ENCODE assay signal across 8 cellular contexts in the genomic region with DNA sequence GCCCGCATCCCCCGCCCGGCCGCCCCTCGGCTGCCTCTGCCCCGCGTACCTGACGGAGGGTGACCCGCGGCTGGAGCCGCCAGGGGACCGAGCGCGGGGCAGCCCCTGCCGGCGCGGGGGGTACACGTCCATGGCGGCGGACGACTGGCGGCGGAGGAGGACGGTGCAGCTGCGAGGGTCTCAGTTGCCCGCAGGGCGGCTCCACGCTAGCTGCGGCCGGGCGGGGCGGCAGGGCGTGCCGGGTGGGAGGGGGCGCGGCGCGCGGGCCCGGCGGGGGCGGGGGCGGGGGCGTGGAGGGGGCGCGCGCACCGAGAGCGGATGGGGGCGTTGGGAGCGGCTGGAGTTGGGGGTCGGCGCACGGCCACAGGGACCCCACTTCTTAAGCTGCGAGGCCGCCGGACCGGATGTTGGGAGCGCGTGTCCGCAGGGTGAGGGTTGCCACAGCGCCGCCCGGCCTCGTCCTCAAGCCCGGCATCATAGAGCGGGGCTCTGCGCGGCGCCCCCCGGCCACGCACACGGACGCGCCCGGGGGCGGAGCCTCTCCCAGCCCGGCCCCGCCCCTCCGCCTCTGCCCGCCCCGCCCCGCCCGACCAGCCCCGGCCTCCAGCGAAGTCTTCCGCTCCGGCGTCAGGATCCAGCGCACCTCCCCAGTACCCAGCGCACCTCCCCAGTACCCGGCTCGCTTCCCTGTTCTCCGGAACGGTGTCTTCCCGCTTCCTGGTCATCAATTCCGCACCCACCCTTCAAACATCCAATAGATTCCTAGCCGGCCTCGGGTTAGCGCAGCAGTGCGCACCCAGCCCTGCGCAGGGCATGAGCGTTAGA. TPM values are rescaled to one million over a fixed set of nuclear protein-coding genes. Genes with fewer than 3 reads are reported as not detected.
DNase-seq lines count a peak whose midpoint lies in the region; ATAC-seq lines count a peak whose summit lies in the region.

A gene (minus strand): TSS at position 244 of the 825 bp plus-strand sequence. CDS start 112 bp downstream, at position 132.

- in situ Hi-C loops in G401 (cut with HindIII; ENCODE audit: low sequenced_read_pairs), result no loop called here

- H3K27ac Mint-ChIP-seq in activated CD4-positive, alpha-beta T cell treated with anti-CD3 and anti-CD28 coated beads, Interleukin-2, amount 10 ng/mL, durations not matched to agents 7 days and 5 days, result peak within 1 kb of the TSS; percentile 90

- no peaks in the 10 kb centered on the region for H3K36me3 Mint-ChIP-seq in activated CD4-positive, alpha-beta T cell treated with anti-CD3 and anti-CD28 coated beads, Interleukin-2, amount 10 ng/mL, durations not matched to agents 7 days and 5 days (ENCODE audit: low read depth)

- H3K27me3 Mint-ChIP-seq in activated CD4-positive, alpha-beta T cell treated with anti-CD3 and anti-CD28 coated beads, Interleukin-2, amount 10 ng/mL, durations not matched to agents 7 days and 5 days, result peaks cover 12% of the 10 kb centered on the region

- peak; percentile 83 for DNase-seq in G401 (ENCODE audit: low spot score)
- peak; percentile 92 for DNase-seq in NCI-H2227 (lab: John Stamatoyannopoulos, UW; ENCODE audit: unreplicated experiment)
- peak; percentile 74 for DNase-seq in activated CD4-positive, alpha-beta T cell treated with anti-CD3 and anti-CD28 coated beads, Interleukin-2, amount 10 ng/mL, durations not matched to agents 7 days and 5 days
- DNase-seq in dedifferentiated amniotic fluid mesenchymal stem cell (ENCODE audit: extremely low spot score), result peak; percentile 56
- DNase-seq in left lobe of liver (ENCODE audit: low spot score), result peak; percentile 79
- DNase-seq in stimulated activated CD4-positive, alpha-beta T cell treated with anti-CD3 and anti-CD28 coated beads, Interleukin-1b, Interleukin-23, amount 100 ng/mL, for 48 hours, result peak; percentile 58

- CTCF ChIA-PET in activated CD4-positive, alpha-beta T cell treated with anti-CD3 and anti-CD28 coated beads, Interleukin-2, amount 10 ng/mL, durations not matched to agents 7 days and 5 days (lab: Charles Lee), result interaction anchor here (0.6 to 1.5 kb wide), 6 partner anchors 9 to 418 kb away, joined by 3 to 7 read pairs (median 4); no protein-coding TSS in a partner anchor

- H3K4me3 Mint-ChIP-seq in activated CD4-positive, alpha-beta T cell treated with anti-CD3 and anti-CD28 coated beads, Interleukin-2, amount 10 ng/mL, durations not matched to agents 7 days and 5 days, result peak within 1 kb of the TSS; percentile 92

- no peaks in the 10 kb centered on the region for H3K9me3 Mint-ChIP-seq in activated CD4-positive, alpha-beta T cell treated with anti-CD3 and anti-CD28 coated beads, Interleukin-2, amount 10 ng/mL, durations not matched to agents 7 days and 5 days

- POLR2A ChIA-PET in activated CD4-positive, alpha-beta T cell treated with anti-CD3 and anti-CD28 coated beads, Interleukin-2, amount 10 ng/mL, durations not matched to agents 7 days and 5 days (lab: Charles Lee), result interaction anchor here (0.6 kb wide), 1 partner anchor 1408 kb away, joined by 3 read pairs; no protein-coding TSS in a partner anchor

- ATAC-seq in HG02759 (IDR thresholded peaks at IDR 0.05; ENCODE audit: unreplicated experiment) (peak; percentile 51), left lobe of liver (peak; percentile 84), HG02571 (IDR thresholded peaks at IDR 0.05; ENCODE audit: unreplicated experiment) (no peak)

- peaks cover 30% of the 10 kb centered on the region for H3K4me1 Mint-ChIP-seq in activated CD4-positive, alpha-beta T cell treated with anti-CD3 and anti-CD28 coated beads, Interleukin-2, amount 10 ng/mL, durations not matched to agents 7 days and 5 days

RNA-seq across cellular contexts. Expression of the gene that starts here (rescaled TPM):
- 6.1 and 7.8 TPM in 2 replicates for total RNA-seq in G401 (2014; rRNA removed; shearing (Covaris generic))
- total RNA-seq in activated CD4-positive, alpha-beta T cell treated with anti-CD3 and anti-CD28 coated beads, Interleukin-2, amount 10 ng/mL, durations not matched to agents 7 days and 5 days, result 1 to 10 TPM; 1.9 to 2.4 TPM
- 2.9 TPM for total RNA-seq in left lobe of liver
